Comparison of ENCODE assay signal across 7 cellular contexts in the genomic region with DNA sequence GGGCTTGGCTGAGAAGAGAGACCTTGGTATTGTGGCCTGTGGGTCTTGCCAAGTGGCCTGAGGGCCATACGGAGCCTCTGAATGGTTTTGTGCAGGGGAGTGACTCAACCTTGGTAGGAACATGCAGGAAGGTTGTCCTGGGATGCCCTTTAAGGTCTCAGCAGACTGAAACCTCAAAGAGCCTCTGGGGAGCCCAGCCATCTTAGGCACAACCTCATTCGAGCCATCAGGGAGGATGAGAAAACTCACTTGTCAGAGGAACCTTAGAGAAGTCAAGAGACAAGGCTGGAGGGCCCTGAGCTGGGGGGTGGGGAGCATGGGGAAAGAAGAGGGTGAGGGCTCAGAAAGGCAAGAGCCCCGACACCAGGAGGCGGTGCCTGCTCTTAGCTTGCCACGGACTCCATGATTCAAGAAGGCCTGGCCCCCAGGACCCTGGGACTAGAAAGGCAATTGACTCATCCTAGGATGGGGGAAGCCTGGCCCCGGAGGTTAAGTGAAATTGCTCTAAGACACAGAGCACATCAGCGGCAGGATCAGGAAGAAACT. TPM values are rescaled to one million over a fixed set of nuclear protein-coding genes. Genes with fewer than 3 reads are reported as not detected.
DNase-seq lines count a peak whose midpoint lies in the region; ATAC-seq and TF ChIP-seq lines count a peak whose summit lies in the region.

No MANE protein-coding gene starts in this region.

- H2AFZ ChIP-seq in Loucy (ENCODE audit: low read length) = 0 out of 2 replicates have a peak overlapping the region, but pooled peaks have one; percentile 16

- H3K4me3 ChIP-seq in H7 (ENCODE audit: insufficient read depth, low read depth, low read length) = peak overlapping the region; percentile 68
- H3K4me3 ChIP-seq in Loucy (ENCODE audit: low read length, poor library complexity, severe bottlenecking) = peak overlapping the region; percentile 80
- H3K4me3 ChIP-seq in ascending aorta = peak overlapping the region in 1 of 2 donors; percentile 69
- H3K4me3 ChIP-seq in stomach = peak overlapping the region in 3 of 4 donors; percentile 62 to 73 (median 70)

- H3K27ac ChIP-seq in ascending aorta (peak overlapping the region; percentile 94 to 96), stomach (peak overlapping the region; percentile 65 to 97 (median 92))

- peak; percentile 63 for DNase-seq in H7
- DNase-seq in ascending aorta (ENCODE audit: low spot score in 2 of 2) = peak; percentile 33 to 78
- DNase-seq in islet precursor cell = peak; percentile 86
- DNase-seq in stomach = no peak
- no peak for DNase-seq in NCI-H345 treated with DMSO at 0.1 percent for 48 hours (lab: John Stamatoyannopoulos, UW; ENCODE audit: unreplicated experiment)

- H3F3A ChIP-seq in Loucy (ENCODE audit: low read depth) = no peaks in the 10 kb centered on the region

- TF ChIP-seq CTCF in Loucy (conservative IDR thresholded peaks at IDR 0.05; ENCODE audit: low read length) (no peak), ascending aorta (IDR thresholded peaks at IDR 0.05) (no peak), stomach (IDR thresholded peaks at IDR 0.05) (no peak)

- H3K9me2 ChIP-seq in Loucy (replicated peaks; ENCODE audit: low read depth, low read length) = no peaks in the 10 kb centered on the region

- H4K20me1 ChIP-seq in Loucy (ENCODE audit: insufficient read depth, low read length, poor library complexity, severe bottlenecking) = no peaks in the 10 kb centered on the region

- intact Hi-C loops in ascending aorta (cut with DNase I) = no loop called here
- intact Hi-C loops in stomach (cut with DNase I; ENCODE audit: low total_unique reads) = no loop called here

- no peak for TF ChIP-seq POLR2A in stomach (IDR thresholded peaks at IDR 0.05)

- ATAC-seq in GM18498 (IDR thresholded peaks at IDR 0.05; ENCODE audit: unreplicated experiment) = peak; percentile 9

- H3K36me3 ChIP-seq in H7 (replicated peaks; ENCODE audit: control insufficient read depth, insufficient read depth, low read length) (no peaks in the 10 kb centered on the region), Loucy (ENCODE audit: insufficient read depth, low read length) (no peaks in the 10 kb centered on the region), ascending aorta (no peaks in the 10 kb centered on the region), stomach (no peaks in the 10 kb centered on the region)

- peaks cover 10% of the 10 kb centered on the region; the same call in 1 of the 2 replicates for H3K79me2 ChIP-seq in Loucy (ENCODE audit: insufficient read depth, low read length)

- H3K4me1 ChIP-seq in Loucy (ENCODE audit: insufficient read depth, low read length, poor library complexity, severe bottlenecking) (peaks cover 50% of the 10 kb centered on the region), ascending aorta (peaks cover 4 to 25% of the 10 kb centered on the region in 2 donors), stomach (peaks cover 11 to 44% (median 32%) of the 10 kb centered on the region in 4 donors)

- H3K9ac ChIP-seq in Loucy (ENCODE audit: low read depth, low read length, poor library complexity, severe bottlenecking) = peak overlapping the region; percentile 87

- no peak for TF ChIP-seq EP300 in stomach (IDR thresholded peaks at IDR 0.05)

- H3K9me3 ChIP-seq in Loucy (ENCODE audit: insufficient read depth, low read depth, low read length) = no peaks in the 10 kb centered on the region
- H3K9me3 ChIP-seq in ascending aorta = no peaks in the 10 kb centered on the region
- H3K9me3 ChIP-seq in stomach = no peaks in the 10 kb centered on the region

- WGBS in stomach, 5 donors = 52 to 59% (median 55%) methylated on average over 7 of the region's 7 CpGs

- no peaks in the 10 kb centered on the region; the same call in 1 of the 2 replicates for H3K27me3 ChIP-seq in H7 (ENCODE audit: control insufficient read depth, insufficient read depth, low read length)
- no peaks in the 10 kb centered on the region for H3K27me3 ChIP-seq in Loucy (ENCODE audit: insufficient read depth, low read length, poor library complexity, severe bottlenecking)
- no peaks in the 10 kb centered on the region for H3K27me3 ChIP-seq in ascending aorta
- no peaks in the 10 kb centered on the region for H3K27me3 ChIP-seq in stomach

- peak overlapping the region; percentile 80 for H3K4me2 ChIP-seq in Loucy (ENCODE audit: low read depth, low read length, poor library complexity, severe bottlenecking)

RNA-seq across cellular contexts. Expression of a gene that starts 13.0 kb away (rescaled TPM):
- 3.3 and 5.8 TPM in 2 replicates for total RNA-seq in H7 (2014; rRNA removed; shearing (Covaris generic))
- total RNA-seq in ascending aorta = 238 TPM
- total RNA-seq in stomach = 10 to 100 TPM in 3 of 5 donors, 1 to 10 TPM in 1, not detected in 1; 6.1 to 65.2 (median 34.3) TPM
- 10 to 100 TPM; 13.4 to 95.2 (median 40.0) TPM for polyA plus RNA-seq in stomach

RNA-seq across cellular contexts. Expression of a gene that starts 24.0 kb away (rescaled TPM):
- total RNA-seq in H7 (2014; rRNA removed; shearing (Covaris generic)) = 0.07 and 0.30 TPM in 2 replicates
- total RNA-seq in ascending aorta = 10.4 TPM
- total RNA-seq in stomach = 1 to 10 TPM in 3 of 5 donors, not detected in 2; 6.7 to 8.8 (median 7.0) TPM
- 1 to 10 TPM; 3.1 to 9.9 (median 4.6) TPM for polyA plus RNA-seq in stomach

RNA-seq across cellular contexts. Expression of a gene that starts 55.1 kb away (rescaled TPM):
- 8.8 and 11.2 TPM in 2 replicates for total RNA-seq in H7 (2014; rRNA removed; shearing (Covaris generic))
- total RNA-seq in ascending aorta (205 TPM), stomach (10 to 100 TPM; 10.8 to 95.0 (median 35.1) TPM)
- polyA plus RNA-seq in stomach = 10 to 100 TPM in 1 of 3 donors, 1 to 10 TPM in 2; 5.8 to 10.3 (median 8.3) TPM

Comparison
In these comparisons a context has a peak if more than half of its experiments do, and no peak if none do; other contexts are left out.
1. DNase-seq: peak in H7 (single experiment), ascending aorta (2 of 2) and islet precursor cell (single experiment); none in stomach (single experiment) and NCI-H345 treated with DMSO at 0.1 percent for 48 hours (single experiment).